Comparison of ENCODE assay signal across 20 cellular contexts in genomic region chr4:40648141-40648540, GRCh38. TPM values are rescaled to one million over a fixed set of nuclear protein-coding genes. Genes with fewer than 3 reads are reported as not detected.
DNase-seq lines count a peak whose midpoint lies in the region; ATAC-seq, FAIRE-seq and TF ChIP-seq lines count a peak whose summit lies in the region.
"Had no signal": no experiment of that assay in that cellular context is flagged by ENCODE, and none has a peak within 500 bp of the region (broad histone marks: within the 10 kb centered on the region; RNA-seq: fewer than 3 reads in every experiment).

No MANE protein-coding gene starts in this region.

- no peak overlapping the region for H3K4me2 ChIP-seq in hepatocyte

- H3K27ac Mint-ChIP-seq in nephron: peak overlapping the region in 2 of 3 experiments; percentile 71
- H3K27ac Mint-ChIP-seq in natural killer cell: no peak overlapping the region
- H3K27ac Mint-ChIP-seq: B cell; CD4-positive, CD25-positive, alpha-beta regulatory T cell had no signal

- no peaks in the 10 kb centered on the region for H3K79me2 ChIP-seq in hepatocyte

- intact Hi-C loops in natural killer cell (cut with micrococcal nuclease): no loop called here

- H3K4me3 ChIP-seq in HUES64 (ENCODE audit: low read length) (no peak overlapping the region), hepatocyte (no peak overlapping the region), SJCRH30 (no peak overlapping the region)
- H3K4me3 ChIP-seq: Peyer's patch had no signal

- H3K4me3 Mint-ChIP-seq in nephron (no peak overlapping the region), natural killer cell (no peak overlapping the region)
- H3K4me3 Mint-ChIP-seq: B cell; CD4-positive, CD25-positive, alpha-beta regulatory T cell had no signal

- H3K9me3 ChIP-seq in HUES64 (ENCODE audit: insufficient read depth, low read depth, low read length) (no peaks in the 10 kb centered on the region), hepatocyte (ENCODE audit: low read depth) (no peaks in the 10 kb centered on the region), SJCRH30 (replicated peaks) (no peaks in the 10 kb centered on the region)
- H3K9me3 ChIP-seq: Peyer's patch had no signal

- H4K20me1 ChIP-seq in hepatocyte (ENCODE audit: insufficient read depth, poor library complexity, severe bottlenecking): no peaks in the 10 kb centered on the region

- no peak for ATAC-seq in natural killer cell

- no peaks in the 10 kb centered on the region for H3K4me1 Mint-ChIP-seq in nephron
- no peaks in the 10 kb centered on the region for H3K4me1 Mint-ChIP-seq in natural killer cell
- H3K4me1 Mint-ChIP-seq: B cell; CD4-positive, CD25-positive, alpha-beta regulatory T cell had no signal

- no peak overlapping the region for H3K9ac ChIP-seq in HUES64 (ENCODE audit: low read depth, low read length)

- no peak for TF ChIP-seq POLR2A in GM12892 (IDR thresholded peaks at IDR 0.05; ENCODE audit: low read depth, low read length)

- no peaks in the 10 kb centered on the region for H3K27me3 ChIP-seq in HUES64 (ENCODE audit: insufficient read depth, low read length)
- no peaks in the 10 kb centered on the region for H3K27me3 ChIP-seq in hepatocyte
- no peaks in the 10 kb centered on the region for H3K27me3 ChIP-seq in SJCRH30
- H3K27me3 ChIP-seq: Peyer's patch had no signal

- H3K9me3 Mint-ChIP-seq in nephron: no peaks in the 10 kb centered on the region
- H3K9me3 Mint-ChIP-seq in natural killer cell: no peaks in the 10 kb centered on the region

- H3K36me3 ChIP-seq in HUES64 (ENCODE audit: insufficient read depth, low read length) (no peaks in the 10 kb centered on the region), hepatocyte (replicated peaks; ENCODE audit: insufficient read depth, low read depth) (no peaks in the 10 kb centered on the region), SJCRH30 (no peaks in the 10 kb centered on the region)
- H3K36me3 ChIP-seq: Peyer's patch had no signal

- H3K27me3 Mint-ChIP-seq in nephron (ENCODE audit: low read depth): peaks cover 12% of the 10 kb centered on the region
- H3K27me3 Mint-ChIP-seq in natural killer cell (ENCODE audit: low read depth in 2 of 2): peaks cover 0 to 3% of the 10 kb centered on the region in 2 donors
- H3K27me3 Mint-ChIP-seq: B cell had no signal

- H3K4me1 ChIP-seq in HUES64 (ENCODE audit: insufficient read depth, low read length) (peaks cover 23% of the 10 kb centered on the region), hepatocyte (ENCODE audit: insufficient read depth) (no peaks in the 10 kb centered on the region), SJCRH30 (no peaks in the 10 kb centered on the region)
- H3K4me1 ChIP-seq: Peyer's patch had no signal

- TF ChIP-seq CTCF in hepatocyte (IDR thresholded peaks at IDR 0.05; ENCODE audit: poor library complexity) (no peak), nephron (IDR thresholded peaks at IDR 0.05; ENCODE audit: unreplicated experiment in 3 of 3) (no peak), natural killer cell (IDR thresholded peaks at IDR 0.05) (no peak)

- no peaks in the 10 kb centered on the region for H3K9me2 ChIP-seq in hepatocyte (replicated peaks; ENCODE audit: insufficient read depth)

- no peak overlapping the region for H2AFZ ChIP-seq in hepatocyte

- H3K27ac ChIP-seq in HUES64 (ENCODE audit: low read depth, low read length) (peak overlapping the region; percentile 50; the same call in 1 of the 2 replicates), hepatocyte (peak overlapping the region; percentile 39), SJCRH30 (no peak overlapping the region)

- FAIRE-seq in GM12892 (lab: Jason Lieb, UNC): peak; percentile 56
- FAIRE-seq: A204.1, H1 had no signal

- H3K36me3 Mint-ChIP-seq in nephron (ENCODE audit: low read depth): no peaks in the 10 kb centered on the region
- no peaks in the 10 kb centered on the region for H3K36me3 Mint-ChIP-seq in natural killer cell
- H3K36me3 Mint-ChIP-seq: CD4-positive, CD25-positive, alpha-beta regulatory T cell had no signal

- DNase-seq in GM12892 (ENCODE audit: insufficient read length) (no peak), hepatocyte (ENCODE audit: low spot score) (no peak), NCI-H2029 treated with DMSO at 0.1 percent for 48 hours (lab: John Stamatoyannopoulos, UW) (no peak), NCI-H2029 (lab: John Stamatoyannopoulos, UW) (no peak), natural killer cell (no peak), SJCRH30 (no peak)
- DNase-seq: CD4-positive, CD25-positive, alpha-beta regulatory T cell; DMS79 treated with DMSO at 0.1 percent for 48 hours; Kasumi-1; NCI-H1417; NCI-H1694 treated with DMSO at 0.1 percent for 48 hours; NCI-H2107; NCI-H69; NK-92 treated with Interleukin-12 subunit alpha and Interleukin-12 subunit beta, amount 100 ng/mL, for 24 hours had no signal

RNA-seq across cellular contexts. Expression of gene RBM47, which starts 18.5 kb away (rescaled TPM):
- 10.6 TPM for polyA plus RNA-seq in GM12892 (2012; ENCODE audit: missing spikeins)
- 37.5 TPM for polyA plus RNA-seq in HUES64 (2013, experiment 1 of 2)
- polyA plus RNA-seq in HUES64 (2013, experiment 2 of 2): 33.2 TPM
- total RNA-seq in hepatocyte (126 and 137 TPM in 2 replicates), natural killer cell (1 to 10 TPM; 2.0 to 7.7 (median 3.9) TPM)
- 44.9 and 49.8 TPM in 2 replicates for polyA plus RNA-seq in hepatocyte
- not detected in 2 replicates for total RNA-seq in SJCRH30 (2014; rRNA removed; shearing (Covaris generic))

Comparison
In these comparisons a context has a peak if more than half of its experiments do, and no peak if none do; other contexts are left out.
1. H3K27ac Mint-ChIP-seq: peak in nephron (2 of 3); none in natural killer cell (0 of 2).
2. RNA of gene RBM47, which starts 18.5 kb away (total RNA-seq): 126 to 137 TPM in hepatocyte; 2.0 to 7.7 TPM in natural killer cell and not detected in SJCRH30; every median in the first group is over 10 times any median in the second.